2 cellular contexts compared by ENCODE assay signal in the genomic region with DNA sequence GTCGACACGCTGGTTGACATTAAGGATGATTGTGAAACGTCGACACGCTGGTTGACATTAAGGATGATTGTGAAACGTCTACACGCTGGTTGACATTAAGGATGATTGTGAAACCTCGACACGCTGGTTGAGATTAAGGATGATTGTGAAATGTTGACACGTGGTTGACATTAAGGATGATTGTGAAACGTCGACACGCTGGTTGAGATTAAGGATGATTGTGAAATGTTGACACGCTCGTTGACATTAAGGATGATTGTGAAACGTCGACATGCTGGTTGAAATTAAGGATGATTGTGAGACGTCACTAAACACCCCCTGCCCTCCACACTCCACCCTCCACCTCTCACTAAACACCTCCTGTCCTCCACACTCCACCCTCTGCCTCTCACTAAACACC.
A peak's percentile ranks its signal among the peaks of the same experiment; 100 is the strongest.
TF ChIP-seq lines count a peak whose summit lies in the region.

No MANE protein-coding gene starts in this region.

TF ChIP-seq in IMR-90, 13 proteins besides CTCF, POLR2A, EP300 and RAD21:
- TF ChIP-seq CEBPB (IDR thresholded peaks at IDR 0.05; ENCODE audit: low read depth, low read length): peak; percentile 58

TF ChIP-seq in HepG2, 621 proteins besides CTCF, POLR2A, EP300 and RAD21:
- peak; percentile 67 for TF ChIP-seq CEBPB (IDR thresholded peaks at IDR 0.05; ENCODE audit: borderline replicate concordance, low read depth, low read length)
